ENCODE assay signal across 11 cellular contexts in the genomic region with DNA sequence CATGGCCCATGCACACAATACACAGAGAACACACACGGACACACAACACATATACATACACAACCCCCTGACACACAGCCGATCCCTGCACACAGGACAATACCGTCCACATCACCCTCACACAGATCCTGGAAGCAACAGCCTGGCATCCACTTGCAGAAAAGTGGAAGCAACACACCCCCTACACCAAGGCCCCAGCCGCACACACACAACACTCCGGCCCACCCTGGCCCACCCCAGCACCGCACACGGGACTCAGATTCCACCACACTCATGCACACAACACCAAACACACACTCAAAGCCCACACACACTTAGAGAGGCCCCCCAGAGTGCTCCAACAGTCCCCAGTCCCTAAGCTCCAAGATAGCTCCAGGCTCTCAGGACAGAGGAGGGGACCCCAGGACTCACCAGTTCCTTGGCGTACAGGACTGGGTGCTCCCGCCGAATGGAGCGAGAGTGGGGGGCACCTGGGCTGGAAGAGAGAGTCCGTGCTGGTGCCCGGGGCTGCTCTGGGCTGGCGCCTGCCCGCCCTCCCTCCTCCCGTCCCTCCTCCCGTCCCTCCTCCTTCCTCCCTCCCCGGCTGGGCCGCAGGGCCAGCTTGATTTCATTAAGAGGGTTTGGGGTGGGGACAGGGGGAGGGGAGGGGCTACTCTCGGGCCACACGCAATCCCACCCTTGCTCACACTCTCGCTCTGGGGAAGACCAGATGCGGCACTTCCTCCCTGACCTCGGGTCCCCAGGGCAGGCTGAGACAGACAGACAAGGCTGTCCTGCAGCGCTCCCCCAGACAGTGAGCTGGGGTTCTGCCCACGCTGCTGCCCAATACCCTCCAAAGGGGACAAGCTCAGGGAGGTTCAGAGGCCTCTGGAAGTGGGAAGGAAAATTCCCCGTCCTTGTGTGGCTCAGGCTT. TPM values are rescaled to one million over a fixed set of nuclear protein-coding genes. Genes with fewer than 3 reads are reported as not detected.
DNase-seq lines count a peak whose midpoint lies in the region; ATAC-seq, FAIRE-seq and TF ChIP-seq lines count a peak whose summit lies in the region.
"Had no signal": no experiment of that assay in that cellular context is flagged by ENCODE, and none has a peak within 500 bp of the region (broad histone marks: within the 10 kb centered on the region; RNA-seq: fewer than 3 reads in every experiment).

A gene with protein sequence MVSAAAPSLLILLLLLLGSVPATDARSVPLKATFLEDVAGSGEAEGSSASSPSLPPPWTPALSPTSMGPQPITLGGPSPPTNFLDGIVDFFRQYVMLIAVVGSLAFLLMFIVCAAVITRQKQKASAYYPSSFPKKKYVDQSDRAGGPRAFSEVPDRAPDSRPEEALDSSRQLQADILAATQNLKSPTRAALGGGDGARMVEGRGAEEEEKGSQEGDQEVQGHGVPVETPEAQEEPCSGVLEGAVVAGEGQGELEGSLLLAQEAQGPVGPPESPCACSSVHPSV (minus strand): TSS at position 526 of the 913 bp plus-strand sequence. CDS start 5,701 bp downstream, outside the sequence.

- H3K9ac ChIP-seq in astrocyte (ENCODE audit: low read length): peak within 1 kb of the TSS; percentile 43
- no peak within 1 kb of the TSS for H3K9ac ChIP-seq in H9 (ENCODE audit: extremely low read depth, insufficient read length, low read length)

- no peak within 1 kb of the TSS for H2AFZ ChIP-seq in astrocyte (ENCODE audit: low read depth, low read length)
- no peak within 1 kb of the TSS for H2AFZ ChIP-seq in hepatocyte
- H2AFZ ChIP-seq in H9 (ENCODE audit: low read length): no peak within 1 kb of the TSS

- no peak within 1 kb of the TSS for H2AK5ac ChIP-seq in H9 (ENCODE audit: insufficient read length, low read length)

- H3K79me2 ChIP-seq in astrocyte (ENCODE audit: insufficient read depth, low read length) (no peaks in the 10 kb centered on the region), hepatocyte (peaks cover 39% of the 10 kb centered on the region), H9 (ENCODE audit: insufficient read depth, low read length) (no peaks in the 10 kb centered on the region)

- TF ChIP-seq CTCF in astrocyte (IDR thresholded peaks at IDR 0.05; ENCODE audit: insufficient read depth, low read depth, low read length): no peak
- TF ChIP-seq CTCF in hepatocyte (IDR thresholded peaks at IDR 0.05; ENCODE audit: poor library complexity): no peak
- TF ChIP-seq CTCF in H9 (conservative IDR thresholded peaks at IDR 0.05): no peak

- no peak within 1 kb of the TSS for H2BK20ac ChIP-seq in H9 (ENCODE audit: low read depth, low read length, poor library complexity, severe bottlenecking)

- H3K4ac ChIP-seq in H9 (ENCODE audit: low read depth, low read length): no peak within 1 kb of the TSS

- H3K23me2 ChIP-seq in H9 (ENCODE audit: insufficient read length, low read depth, low read length, poor library complexity, severe bottlenecking): no peaks in the 10 kb centered on the region

- H3K27ac Mint-ChIP-seq in astrocyte (ENCODE audit: unreplicated experiment) (no peak within 1 kb of the TSS), H9 (peak within 1 kb of the TSS in 1 of 3 experiments; percentile 74; a peak in 3 of 7 replicates)

- H3K27ac ChIP-seq in astrocyte (ENCODE audit: low read depth, low read length): no peak within 1 kb of the TSS
- H3K27ac ChIP-seq in hepatocyte: peak within 1 kb of the TSS; percentile 90
- peak within 1 kb of the TSS in 17 of 21 experiments; percentile 3 to 90 (median 62) for H3K27ac ChIP-seq in skin epidermis
- H3K27ac ChIP-seq in H9 (ENCODE audit: insufficient read length, low read depth, low read length): no peak within 1 kb of the TSS

- H3K27me3 Mint-ChIP-seq in astrocyte (ENCODE audit: low read depth, unreplicated experiment): peaks cover 11% of the 10 kb centered on the region
- peaks cover 2% of the 10 kb centered on the region; the same call in 1 of the 2 replicates for H3K27me3 Mint-ChIP-seq in H9 (ENCODE audit: low read depth)

- no peak within 1 kb of the TSS for H3T11ph ChIP-seq in H9 (ENCODE audit: low read length)

- TF ChIP-seq POLR2A in GM12891 (IDR thresholded peaks at IDR 0.05; ENCODE audit: low read depth, low read length): no peak

- no peaks in the 10 kb centered on the region for H3K4me1 Mint-ChIP-seq in astrocyte (ENCODE audit: low read depth, unreplicated experiment)
- H3K4me1 Mint-ChIP-seq in H9: peaks cover 4 to 9% of the 10 kb centered on the region in 2 experiments; a peak in 3 of 4 replicates

- H4K5ac ChIP-seq in H9 (ENCODE audit: insufficient read length, low read depth, low read length): no peak within 1 kb of the TSS

- H3K9me3 Mint-ChIP-seq in astrocyte (ENCODE audit: unreplicated experiment) (no peaks in the 10 kb centered on the region), H9 (no peaks in the 10 kb centered on the region)

- H4K20me1 ChIP-seq in astrocyte (ENCODE audit: insufficient read depth, low read length) (peaks cover 7% of the 10 kb centered on the region), hepatocyte (ENCODE audit: insufficient read depth, poor library complexity, severe bottlenecking) (no peaks in the 10 kb centered on the region), H9 (ENCODE audit: control insufficient read depth, insufficient read depth, insufficient read length) (no peaks in the 10 kb centered on the region)

- FAIRE-seq in GM12891 (lab: Jason Lieb, UNC): no peak
- FAIRE-seq in astrocyte (lab: Jason Lieb, UNC): no peak

- H3K36me3 ChIP-seq in astrocyte (ENCODE audit: insufficient read depth, low read length) (no peaks in the 10 kb centered on the region), hepatocyte (replicated peaks; ENCODE audit: insufficient read depth, low read depth) (no peaks in the 10 kb centered on the region)
- H3K36me3 ChIP-seq: HAP-1 had no signal

- H3K4me2 ChIP-seq in astrocyte (ENCODE audit: low read length): peak within 1 kb of the TSS; percentile 81
- peak within 1 kb of the TSS; percentile 82 for H3K4me2 ChIP-seq in hepatocyte
- no peak within 1 kb of the TSS for H3K4me2 ChIP-seq in H9 (ENCODE audit: insufficient read depth, insufficient read length, low read length)

- no peak within 1 kb of the TSS for H2BK12ac ChIP-seq in H9 (ENCODE audit: insufficient read length, low read depth, low read length)

- H3K4me3 Mint-ChIP-seq in astrocyte (ENCODE audit: unreplicated experiment): no peak within 1 kb of the TSS
- H3K4me3 Mint-ChIP-seq in H9: no peak within 1 kb of the TSS; a peak in 1 of 5 replicates

- no peak within 1 kb of the TSS for H2BK120ac ChIP-seq in H9 (ENCODE audit: low read depth, low read length, poor library complexity, severe bottlenecking)

- H3K4me3 ChIP-seq in astrocyte (ENCODE audit: insufficient read depth, low read depth, low read length) (peak within 1 kb of the TSS; percentile 52), hepatocyte (peak within 1 kb of the TSS; percentile 25), skin epidermis (peak within 1 kb of the TSS; percentile 27 to 40 (median 34))
- H3K4me3 ChIP-seq: HAP-1 had no signal

- no peaks in the 10 kb centered on the region for H3K9me2 ChIP-seq in hepatocyte (replicated peaks; ENCODE audit: insufficient read depth)

- H3K14ac ChIP-seq in H9 (ENCODE audit: insufficient read depth, low read length): no peak within 1 kb of the TSS

- H4K8ac ChIP-seq in H9 (replicated peaks; ENCODE audit: insufficient read length, low read depth, low read length): no peak within 1 kb of the TSS

- no peak within 1 kb of the TSS for H2BK5ac ChIP-seq in H9 (ENCODE audit: insufficient read length, low read length)

- no peak within 1 kb of the TSS for H2BK15ac ChIP-seq in H9 (ENCODE audit: low read depth, low read length)

- no peak within 1 kb of the TSS for H3K23ac ChIP-seq in H9 (ENCODE audit: insufficient read length, low read depth, low read length)

- H3K4me1 ChIP-seq in astrocyte (ENCODE audit: insufficient read depth, low read length) (no peaks in the 10 kb centered on the region), hepatocyte (ENCODE audit: insufficient read depth) (peaks cover 8% of the 10 kb centered on the region), H9 (ENCODE audit: insufficient read depth, low read length) (no peaks in the 10 kb centered on the region)
- H3K4me1 ChIP-seq: HAP-1 had no signal

- no peak within 1 kb of the TSS for H4K91ac ChIP-seq in H9 (ENCODE audit: insufficient read length, low read depth, low read length)

- ATAC-seq in HG03432 (IDR thresholded peaks at IDR 0.05; ENCODE audit: unreplicated experiment): no peak
- no peak for ATAC-seq in GM21723 (IDR thresholded peaks at IDR 0.05; ENCODE audit: unreplicated experiment)

- H3K36me3 Mint-ChIP-seq in astrocyte (ENCODE audit: low read depth, unreplicated experiment) (no peaks in the 10 kb centered on the region), H9 (ENCODE audit: insufficient read depth in 1 of 3, low read depth in 3 of 3) (no peaks in the 10 kb centered on the region)

- H3K27me3 ChIP-seq in astrocyte (ENCODE audit: insufficient read depth, low read length): no peaks in the 10 kb centered on the region
- H3K27me3 ChIP-seq in hepatocyte: no peaks in the 10 kb centered on the region
- H3K27me3 ChIP-seq in H9 (ENCODE audit: insufficient read depth, low read length): no peaks in the 10 kb centered on the region

- H3K79me1 ChIP-seq in H9 (ENCODE audit: insufficient read depth, low read depth, low read length, poor library complexity, severe bottlenecking): no peaks in the 10 kb centered on the region

- H3K9me3 ChIP-seq in astrocyte (ENCODE audit: insufficient read depth, low read depth, low read length) (no peaks in the 10 kb centered on the region), hepatocyte (ENCODE audit: low read depth) (no peaks in the 10 kb centered on the region), H9 (ENCODE audit: control insufficient read depth, low read depth, low read length) (no peaks in the 10 kb centered on the region)
- H3K9me3 ChIP-seq: HAP-1 had no signal

- WGBS in hepatocyte (ENCODE audit: low lambda C conversion rate, missing lambda C conversion rate): 37% methylated on average over 19 of the region's 27 CpGs
- WGBS in H9 (ENCODE audit: extremely low coverage, insufficient read length, low lambda C conversion rate): no CpG with 5 or more reads among the region's 27 CpGs

- H3K18ac ChIP-seq in H9 (ENCODE audit: insufficient read length, low read depth, low read length): no peak within 1 kb of the TSS

- H3K56ac ChIP-seq in H9 (ENCODE audit: insufficient read length, low read depth, low read length): no peak within 1 kb of the TSS

- DNase-seq in GM12891 (ENCODE audit: insufficient read length, low spot score): no peak
- DNase-seq in astrocyte (ENCODE audit: low read depth): no peak
- peak; percentile 73 for DNase-seq in hepatocyte (ENCODE audit: low spot score)
- no peak for DNase-seq in H9
- no peak for DNase-seq in NCI-H524 treated with DMSO at 0.1 percent for 48 hours (lab: John Stamatoyannopoulos, UW)
- DNase-seq: OCI-M1 had no signal

TF ChIP-seq in GM12891, 5 proteins besides CTCF, POLR2A, EP300 and RAD21:
- TF ChIP-seq TAF1 (IDR thresholded peaks at IDR 0.05; ENCODE audit: low read depth, low read length) (no peak), PAX5 (IDR thresholded peaks at IDR 0.05; ENCODE audit: insufficient read depth, low read length, severe bottlenecking) (no peak), SPI1 (IDR thresholded peaks at IDR 0.05; ENCODE audit: low read depth, low read length) (peak; percentile 51)

RNA-seq across cellular contexts. Expression of the gene that starts here (rescaled TPM):
- 0.10 TPM for polyA plus RNA-seq in GM12891 (2012; ENCODE audit: low read depth, missing spikeins)
- 0.91 and 1.8 TPM in 2 replicates for total RNA-seq in astrocyte
- 69.7 and 70.1 TPM in 2 replicates for total RNA-seq in hepatocyte
- 54.4 and 59.6 TPM in 2 replicates for polyA plus RNA-seq in hepatocyte
- not detected in 2 replicates for total RNA-seq in H9 (2021)
- total RNA-seq: pulmonary artery endothelial cell had no signal

Comparison
In these comparisons a context has a peak if more than half of its experiments do, and no peak if none do; other contexts are left out.
1. RNA of the gene that starts here (total RNA-seq): 69.7 to 70.1 TPM in hepatocyte; 0.91 to 1.8 TPM in astrocyte and not detected in H9; every median in the first group is over 10 times any median in the second.
2. H3K27ac ChIP-seq: peak in hepatocyte (single experiment) and skin epidermis (17 of 21); none in astrocyte (single experiment) and H9 (single experiment).
3. Peak in every context shown above with its lines, with median percentiles within 50 percentile points of each other: H3K4me3 ChIP-seq.